Comparison of ENCODE assay signal across 1 cellular context in genomic region chr13:110680852-110681251, GRCh38.
TF ChIP-seq lines count a peak whose summit lies in the region.

No MANE protein-coding gene starts in this region.

TF ChIP-seq in GM23338, 12 proteins besides CTCF, POLR2A, EP300 and RAD21 (continued from another document):
- TF ChIP-seq, protein P1, sequence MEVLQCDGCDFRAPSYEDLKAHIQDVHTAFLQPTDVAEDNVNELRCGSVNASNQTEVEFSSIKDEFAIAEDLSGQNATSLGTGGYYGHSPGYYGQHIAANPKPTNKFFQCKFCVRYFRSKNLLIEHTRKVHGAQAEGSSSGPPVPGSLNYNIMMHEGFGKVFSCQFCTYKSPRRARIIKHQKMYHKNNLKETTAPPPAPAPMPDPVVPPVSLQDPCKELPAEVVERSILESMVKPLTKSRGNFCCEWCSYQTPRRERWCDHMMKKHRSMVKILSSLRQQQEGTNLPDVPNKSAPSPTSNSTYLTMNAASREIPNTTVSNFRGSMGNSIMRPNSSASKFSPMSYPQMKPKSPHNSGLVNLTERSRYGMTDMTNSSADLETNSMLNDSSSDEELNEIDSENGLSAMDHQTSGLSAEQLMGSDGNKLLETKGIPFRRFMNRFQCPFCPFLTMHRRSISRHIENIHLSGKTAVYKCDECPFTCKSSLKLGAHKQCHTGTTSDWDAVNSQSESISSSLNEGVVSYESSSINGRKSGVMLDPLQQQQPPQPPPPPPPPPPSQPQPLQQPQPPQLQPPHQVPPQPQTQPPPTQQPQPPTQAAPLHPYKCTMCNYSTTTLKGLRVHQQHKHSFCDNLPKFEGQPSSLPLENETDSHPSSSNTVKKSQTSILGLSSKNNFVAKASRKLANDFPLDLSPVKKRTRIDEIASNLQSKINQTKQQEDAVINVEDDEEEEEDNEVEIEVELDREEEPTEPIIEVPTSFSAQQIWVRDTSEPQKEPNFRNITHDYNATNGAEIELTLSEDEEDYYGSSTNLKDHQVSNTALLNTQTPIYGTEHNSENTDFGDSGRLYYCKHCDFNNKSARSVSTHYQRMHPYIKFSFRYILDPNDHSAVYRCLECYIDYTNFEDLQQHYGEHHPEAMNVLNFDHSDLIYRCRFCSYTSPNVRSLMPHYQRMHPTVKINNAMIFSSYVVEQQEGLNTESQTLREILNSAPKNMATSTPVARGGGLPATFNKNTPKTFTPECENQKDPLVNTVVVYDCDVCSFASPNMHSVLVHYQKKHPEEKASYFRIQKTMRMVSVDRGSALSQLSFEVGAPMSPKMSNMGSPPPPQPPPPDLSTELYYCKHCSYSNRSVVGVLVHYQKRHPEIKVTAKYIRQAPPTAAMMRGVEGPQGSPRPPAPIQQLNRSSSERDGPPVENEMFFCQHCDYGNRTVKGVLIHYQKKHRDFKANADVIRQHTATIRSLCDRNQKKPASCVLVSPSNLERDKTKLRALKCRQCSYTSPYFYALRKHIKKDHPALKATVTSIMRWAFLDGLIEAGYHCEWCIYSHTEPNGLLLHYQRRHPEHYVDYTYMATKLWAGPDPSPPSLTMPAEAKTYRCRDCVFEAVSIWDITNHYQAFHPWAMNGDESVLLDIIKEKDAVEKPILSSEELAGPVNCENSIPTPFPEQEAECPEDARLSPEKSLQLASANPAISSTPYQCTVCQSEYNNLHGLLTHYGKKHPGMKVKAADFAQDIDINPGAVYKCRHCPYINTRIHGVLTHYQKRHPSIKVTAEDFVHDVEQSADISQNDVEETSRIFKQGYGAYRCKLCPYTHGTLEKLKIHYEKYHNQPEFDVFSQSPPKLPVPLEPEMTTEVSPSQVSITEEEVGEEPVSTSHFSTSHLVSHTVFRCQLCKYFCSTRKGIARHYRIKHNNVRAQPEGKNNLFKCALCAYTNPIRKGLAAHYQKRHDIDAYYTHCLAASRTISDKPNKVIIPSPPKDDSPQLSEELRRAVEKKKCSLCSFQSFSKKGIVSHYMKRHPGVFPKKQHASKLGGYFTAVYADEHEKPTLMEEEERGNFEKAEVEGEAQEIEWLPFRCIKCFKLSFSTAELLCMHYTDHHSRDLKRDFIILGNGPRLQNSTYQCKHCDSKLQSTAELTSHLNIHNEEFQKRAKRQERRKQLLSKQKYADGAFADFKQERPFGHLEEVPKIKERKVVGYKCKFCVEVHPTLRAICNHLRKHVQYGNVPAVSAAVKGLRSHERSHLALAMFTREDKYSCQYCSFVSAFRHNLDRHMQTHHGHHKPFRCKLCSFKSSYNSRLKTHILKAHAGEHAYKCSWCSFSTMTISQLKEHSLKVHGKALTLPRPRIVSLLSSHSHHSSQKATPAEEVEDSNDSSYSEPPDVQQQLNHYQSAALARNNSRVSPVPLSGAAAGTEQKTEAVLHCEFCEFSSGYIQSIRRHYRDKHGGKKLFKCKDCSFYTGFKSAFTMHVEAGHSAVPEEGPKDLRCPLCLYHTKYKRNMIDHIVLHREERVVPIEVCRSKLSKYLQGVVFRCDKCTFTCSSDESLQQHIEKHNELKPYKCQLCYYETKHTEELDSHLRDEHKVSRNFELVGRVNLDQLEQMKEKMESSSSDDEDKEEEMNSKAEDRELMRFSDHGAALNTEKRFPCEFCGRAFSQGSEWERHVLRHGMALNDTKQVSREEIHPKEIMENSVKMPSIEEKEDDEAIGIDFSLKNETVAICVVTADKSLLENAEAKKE (CRISPR knock-in tag; IDR thresholded peaks at IDR 0.05), result no peak
- TF ChIP-seq EZH2 (IDR thresholded peaks at IDR 0.05; ENCODE audit: low read depth, unreplicated experiment) (no peak), ZNF331 (CRISPR knock-in tag; IDR thresholded peaks at IDR 0.05; ENCODE audit: low read depth) (no peak)
TF ChIP-seq in GM23338: peak in this region for 0.
